ENCODE assay signal across 9 cellular contexts in genomic region chr13:102580552-102581169, GRCh38. TPM values are rescaled to one million over a fixed set of nuclear protein-coding genes. Genes with fewer than 3 reads are reported as not detected.
DNase-seq lines count a peak whose midpoint lies in the region; ATAC-seq, FAIRE-seq and TF ChIP-seq lines count a peak whose summit lies in the region.
"Had no signal": no experiment of that assay in that cellular context is flagged by ENCODE, and none has a peak within 500 bp of the region (broad histone marks: within the 10 kb centered on the region; RNA-seq: fewer than 3 reads in every experiment).

No MANE protein-coding gene starts in this region.

- peaks cover 5% of the 10 kb centered on the region for H3K4me1 Mint-ChIP-seq in MCF 10A (ENCODE audit: insufficient read depth, unreplicated experiment)

- peak; percentile 25 for DNase-seq in activated CD4-positive, CD25-positive, alpha-beta regulatory T cell treated with anti-CD3 and anti-CD28 coated beads, Interleukin-2, amount 50 U/mL, for 16 hours (ENCODE audit: low read depth, low spot score)
- DNase-seq in activated CD4-positive, CD25-positive, alpha-beta regulatory T cell treated with anti-CD3 and anti-CD28 coated beads, Interleukin-2, amount 50 U/mL, for 72 hours: no peak
- DNase-seq in HT1080 (ENCODE audit: low read depth) (peak; percentile 47), NT2/D1 (ENCODE audit: low read depth, low spot score) (peak; percentile 52), MCF 10A (ENCODE audit: unreplicated experiment) (peak; percentile 74)
- DNase-seq in stimulated activated naive CD8-positive, alpha-beta T cell treated with anti-CD3 and anti-CD28 coated beads, Interleukin-15, Interleukin-2, amounts not matched to agents 100 U/mL and 50 U/mL, for 24 hours: no peak

- CTCF ChIA-PET in MCF 10A (lab: Yijun Ruan, JAX): interaction anchor here (0.6 to 4.6 kb wide), 39 partner anchors 9 to 460 kb away, joined by 3 to 28 read pairs (median 4); no protein-coding TSS in a partner anchor

- ATAC-seq in GM21381 (IDR thresholded peaks at IDR 0.05; ENCODE audit: unreplicated experiment): peak; percentile 67
- peak; percentile 79 for ATAC-seq in stimulated activated naive CD8-positive, alpha-beta T cell treated with anti-CD3 and anti-CD28 coated beads, Interleukin-15, Interleukin-2, amounts not matched to agents 100 U/mL and 50 U/mL, for 24 hours

- peak; percentile 99 for FAIRE-seq in islet of Langerhans (lab: Jason Lieb, UNC)

- H3K9me3 Mint-ChIP-seq in MCF 10A (ENCODE audit: unreplicated experiment): no peaks in the 10 kb centered on the region
- H3K9me3 Mint-ChIP-seq: CD8-positive, alpha-beta memory T cell had no signal

- intact Hi-C loops in MCF 10A (cut with micrococcal nuclease): loop anchor here (1.0 kb wide), 5 partner anchors 145 to 267 kb away; no protein-coding TSS in a partner anchor

- H3K27me3 Mint-ChIP-seq in MCF 10A (ENCODE audit: insufficient read depth, unreplicated experiment): peaks cover 13% of the 10 kb centered on the region

- no peaks in the 10 kb centered on the region for H3K36me3 ChIP-seq in NT2/D1 (ENCODE audit: insufficient read depth, insufficient read length, low read length)

- peak; percentile 67 for TF ChIP-seq CTCF in MCF 10A (IDR thresholded peaks at IDR 0.05; ENCODE audit: unreplicated experiment)

- no TSS peak for BruUV-seq in MCF 10A (replicated peaks; lab: Mats Ljungman, UMichigan)

- H3K4me1 ChIP-seq in NT2/D1 (ENCODE audit: insufficient read depth, insufficient read length): no peaks in the 10 kb centered on the region

- H3K4me3 ChIP-seq in NT2/D1 (ENCODE audit: insufficient read length, low read depth): no peak overlapping the region

- H3K9ac ChIP-seq in NT2/D1 (ENCODE audit: insufficient read length, low read depth): no peak overlapping the region

- no peak overlapping the region for H3K27ac Mint-ChIP-seq in MCF 10A (ENCODE audit: low read depth, unreplicated experiment)

- no peaks in the 10 kb centered on the region for H3K9me3 ChIP-seq in NT2/D1 (ENCODE audit: insufficient read depth, low read length)

- H3K36me3 Mint-ChIP-seq in MCF 10A (ENCODE audit: insufficient read depth, unreplicated experiment): no peaks in the 10 kb centered on the region

- H3K27me3 ChIP-seq in NT2/D1 (ENCODE audit: insufficient read depth, insufficient read length): no peaks in the 10 kb centered on the region

- H3K4me3 Mint-ChIP-seq in MCF 10A (ENCODE audit: unreplicated experiment): no peak overlapping the region
- H3K4me3 Mint-ChIP-seq: CD8-positive, alpha-beta memory T cell had no signal

- POLR2A ChIA-PET in MCF 10A (lab: Yijun Ruan, JAX): interaction anchor here (1.0 to 3.0 kb wide), 3 partner anchors 11 to 265 kb away, joined by 3 to 11 read pairs (median 7); partner anchors contain the start of gene ERCC5

RNA-seq across cellular contexts. Expression of gene TPP2, which starts 16.1 kb away (rescaled TPM):
- total RNA-seq in HT1080 (2014; rRNA removed; shearing (Covaris generic)): 41.1 and 47.0 TPM in 2 replicates
- 33.3 and 42.5 TPM in 2 replicates for polyA plus RNA-seq in HT1080 (2015; cell fraction: cytosol; rRNA removed)
- 110 and 111 TPM in 2 replicates for polyA plus RNA-seq in HT1080 (2015; cell fraction: nucleus; rRNA removed)
- total RNA-seq in MCF 10A (2022): 35.1 and 44.2 TPM in 2 replicates

Comparison
In these comparisons a context has a peak if more than half of its experiments do, and no peak if none do; other contexts are left out.
1. DNase-seq: peak in activated CD4-positive, CD25-positive, alpha-beta regulatory T cell treated with anti-CD3 and anti-CD28 coated beads, Interleukin-2, amount 50 U/mL, for 16 hours (single experiment), HT1080 (single experiment), NT2/D1 (single experiment) and MCF 10A (single experiment); none in activated CD4-positive, CD25-positive, alpha-beta regulatory T cell treated with anti-CD3 and anti-CD28 coated beads, Interleukin-2, amount 50 U/mL, for 72 hours (single experiment) and stimulated activated naive CD8-positive, alpha-beta T cell treated with anti-CD3 and anti-CD28 coated beads, Interleukin-15, Interleukin-2, amounts not matched to agents 100 U/mL and 50 U/mL, for 24 hours (single experiment).